ENCODE assay signal across 8 cellular contexts in the genomic region with DNA sequence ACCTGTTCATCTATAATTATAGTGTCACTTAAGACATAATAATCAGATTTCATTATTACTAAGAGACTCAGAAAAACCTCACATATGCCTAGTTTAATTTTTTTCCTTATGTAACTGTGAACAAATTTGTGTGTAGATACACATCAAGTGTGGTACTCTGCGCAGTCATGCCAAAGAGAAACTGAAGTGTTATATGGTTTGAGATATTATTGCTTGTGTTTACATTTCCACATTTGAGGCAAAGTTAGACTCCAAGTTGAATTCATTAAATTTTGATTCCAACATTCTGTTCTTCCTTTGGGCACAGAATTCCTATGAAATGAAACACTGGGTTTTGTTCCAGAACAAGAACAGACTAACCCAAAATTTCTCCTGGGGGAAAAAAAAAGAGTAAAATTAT. TPM values are rescaled to one million over a fixed set of nuclear protein-coding genes. Genes with fewer than 3 reads are reported as not detected.
DNase-seq lines count a peak whose midpoint lies in the region; ATAC-seq and TF ChIP-seq lines count a peak whose summit lies in the region.

No MANE protein-coding gene starts in this region.

- H3K27ac ChIP-seq in left ventricle myocardium inferior (replicated peaks) (peak overlapping the region; percentile 99), brain microvascular endothelial cell (peak overlapping the region; percentile 92), uterus (peak overlapping the region; percentile 98 to 99)

- no peaks in the 10 kb centered on the region for H3K36me3 ChIP-seq in left ventricle myocardium inferior
- H3K36me3 ChIP-seq in brain microvascular endothelial cell (replicated peaks), result no peaks in the 10 kb centered on the region
- no peaks in the 10 kb centered on the region for H3K36me3 ChIP-seq in uterus

- no peak for TF ChIP-seq POLR2A in uterus (IDR thresholded peaks at IDR 0.05)

- in situ Hi-C loops in brain microvascular endothelial cell (cut with HindIII; ENCODE audit: low pct_ligation_motif_present, low sequenced_read_pairs), result no loop called here

- no peaks in the 10 kb centered on the region for H3K9me3 ChIP-seq in left ventricle myocardium inferior (replicated peaks)
- no peaks in the 10 kb centered on the region for H3K9me3 ChIP-seq in mononuclear cell (ENCODE audit: low read depth, low read length)
- no peaks in the 10 kb centered on the region for H3K9me3 ChIP-seq in uterus

- H3K27me3 ChIP-seq in left ventricle myocardium inferior (ENCODE audit: low read depth) (no peaks in the 10 kb centered on the region), brain microvascular endothelial cell (replicated peaks) (no peaks in the 10 kb centered on the region), mononuclear cell (ENCODE audit: insufficient read depth, low read length) (no peaks in the 10 kb centered on the region), uterus (no peaks in the 10 kb centered on the region)

- ATAC-seq in left cardiac atrium, result no peak
- no peak for ATAC-seq in GM21576 (IDR thresholded peaks at IDR 0.05; ENCODE audit: unreplicated experiment)
- ATAC-seq in GM21360 (IDR thresholded peaks at IDR 0.05; ENCODE audit: unreplicated experiment), result no peak

- intact Hi-C loops in left ventricle myocardium inferior (cut with micrococcal nuclease), result loop anchor here (10.0 kb wide), 2 partner anchors 114 to 164 kb away; no protein-coding TSS in a partner anchor
- intact Hi-C loops in left cardiac atrium (cut with DNase I), result loop anchor here in 1 of 2 donors (5.0 kb wide), 1 partner anchor 171 kb away; no protein-coding TSS in a partner anchor
- intact Hi-C loops in uterus (cut with DNase I; ENCODE audit: low total_unique reads), result no loop called here

- H3K4me1 ChIP-seq in left ventricle myocardium inferior (peaks cover 90% of the 10 kb centered on the region), mononuclear cell (ENCODE audit: insufficient read depth, low read length) (peaks cover 41% of the 10 kb centered on the region), uterus (no peaks in the 10 kb centered on the region)

- DNase-seq in left ventricle myocardium inferior (no peak), left cardiac atrium (no peak), brain microvascular endothelial cell (no peak), uterus (no peak)
- DNase-seq in effector CD8-positive, alpha-beta T cell (lab: John Stamatoyannopoulos, UW), result no peak

- H3K4me3 ChIP-seq in left ventricle myocardium inferior (peak overlapping the region; percentile 90), brain microvascular endothelial cell (ENCODE audit: low read depth, low read length) (peak overlapping the region; percentile 79), mononuclear cell (ENCODE audit: low read length) (peak overlapping the region; percentile 95), uterus (peak overlapping the region; percentile 58 to 84)

- no peak for TF ChIP-seq CTCF in left ventricle myocardium inferior (IDR thresholded peaks at IDR 0.05; ENCODE audit: borderline replicate concordance)
- no peak for TF ChIP-seq CTCF in brain microvascular endothelial cell (IDR thresholded peaks at IDR 0.05; ENCODE audit: low read depth, low read length, missing control alignments)
- no peak for TF ChIP-seq CTCF in uterus (IDR thresholded peaks at IDR 0.05)

RNA-seq across cellular contexts. Expression of a gene that starts 2.2 kb away (rescaled TPM):
- 172 TPM for total RNA-seq in left ventricle myocardium inferior
- total RNA-seq in left cardiac atrium, result 100 to 1,000 TPM; 141 to 154 TPM
- 929 TPM for total RNA-seq in mononuclear cell
- total RNA-seq in uterus, result 100 to 1,000 TPM; 219 to 470 (median 243) TPM
